ENCODE assay signal across 8 cellular contexts in genomic region chr17:47066841-47067682, GRCh38.
DNase-seq lines count a peak whose midpoint lies in the region; ATAC-seq and TF ChIP-seq lines count a peak whose summit lies in the region.

No MANE protein-coding gene starts in this region.

- H2AFZ ChIP-seq in HCT116 (ENCODE audit: low read depth, low read length, poor library complexity, severe bottlenecking): peak overlapping the region; percentile 83

- H3K27ac ChIP-seq in DOHH2 (ENCODE audit: low read depth, low read length) (peak overlapping the region; percentile 71), HCT116 (ENCODE audit: low read depth, low read length) (peak overlapping the region; percentile 90), thymus (ENCODE audit: low read depth) (peak overlapping the region; percentile 99)

- H3K9me2 ChIP-seq in DOHH2 (replicated peaks; ENCODE audit: control insufficient read depth, low read length): no peaks in the 10 kb centered on the region
- no peaks in the 10 kb centered on the region for H3K9me2 ChIP-seq in HCT116 (ENCODE audit: insufficient read depth)

- H3K27me3 Mint-ChIP-seq in activated naive CD8-positive, alpha-beta T cell: no peaks in the 10 kb centered on the region
- no peaks in the 10 kb centered on the region for H3K27me3 Mint-ChIP-seq in osteocyte (ENCODE audit: unreplicated experiment)

- peak; percentile 86 for TF ChIP-seq POLR2A in HCT116 (IDR thresholded peaks at IDR 0.05; ENCODE audit: borderline replicate concordance, extremely low read depth, insufficient read depth, insufficient read length)

- peak overlapping the region; percentile 89 for H3K9ac ChIP-seq in HCT116 (ENCODE audit: low read length)

- intact Hi-C loops in HCT116 (cut with micrococcal nuclease): no loop called here
- intact Hi-C loops in Right ventricle myocardium inferior (cut with DNase I): loop anchor here (10.0 kb wide), 1 partner anchor 62 kb away; no protein-coding TSS in a partner anchor

- peaks cover 7% of the 10 kb centered on the region for H3K36me3 Mint-ChIP-seq in activated naive CD8-positive, alpha-beta T cell
- H3K36me3 Mint-ChIP-seq in osteocyte (ENCODE audit: unreplicated experiment): peaks cover 4% of the 10 kb centered on the region

- peaks cover 18% of the 10 kb centered on the region for H3K36me3 ChIP-seq in DOHH2 (ENCODE audit: control insufficient read depth, low read length)
- H3K36me3 ChIP-seq in HCT116 (ENCODE audit: control insufficient read depth in 1 of 2, insufficient read depth in 2 of 2, low read length in 2 of 2): no peaks in the 10 kb centered on the region; a peak in 2 of 4 replicates
- peaks cover 8% of the 10 kb centered on the region for H3K36me3 ChIP-seq in thymus (ENCODE audit: control insufficient read depth, insufficient read depth)

- peak overlapping the region; percentile 96 for H3K27ac Mint-ChIP-seq in activated naive CD8-positive, alpha-beta T cell
- H3K27ac Mint-ChIP-seq in osteocyte (ENCODE audit: unreplicated experiment): peak overlapping the region; percentile 92

- peaks cover 32% of the 10 kb centered on the region for H3K4me1 Mint-ChIP-seq in activated naive CD8-positive, alpha-beta T cell (ENCODE audit: low read depth)
- H3K4me1 Mint-ChIP-seq in osteocyte (ENCODE audit: unreplicated experiment): peaks cover 18% of the 10 kb centered on the region

- RAD21 ChIA-PET in HCT116 (lab: Charles Lee; ENCODE audit: low non-redundant PET in 1 of 2, low total read pairs in 2 of 2, uncharacterized antibody in 2 of 2, unreplicated experiment in 2 of 2): no interaction called here

- peak; percentile 93 for DNase-seq in HCT116 (ENCODE audit: low read depth, low spot score)
- peak; percentile 72 for DNase-seq in NCI-H1105 treated with DMSO at 0.1 percent for 48 hours (lab: John Stamatoyannopoulos, UW)
- DNase-seq in SKM-1 (lab: John Stamatoyannopoulos, UW; ENCODE audit: unreplicated experiment): peak; percentile 59
- peak; percentile 87 for DNase-seq in Right ventricle myocardium inferior (ENCODE audit: missing footprints)
- DNase-seq in osteocyte (ENCODE audit: extremely low spot score, unreplicated experiment): peak; percentile 87

- TF ChIP-seq CTCF in DOHH2 (IDR thresholded peaks at IDR 0.05; ENCODE audit: low read depth, low read length, poor library complexity, severe bottlenecking): peak; percentile 45
- no peak for TF ChIP-seq CTCF in HCT116 (IDR thresholded peaks at IDR 0.05 in 2 of 3, conservative IDR thresholded peaks at IDR 0.05 in 1 of 3; ENCODE audit: borderline replicate concordance in 1 of 3, insufficient read depth in 1 of 3, low read depth in 2 of 3, low read length in 2 of 3)
- TF ChIP-seq CTCF in osteocyte (IDR thresholded peaks at IDR 0.05): peak; percentile 20

- peak overlapping the region; percentile 97 for H3K4me3 ChIP-seq in DOHH2 (ENCODE audit: low read length)
- H3K4me3 ChIP-seq in HCT116 (replicated peaks in 1 of 2; ENCODE audit: low read depth in 1 of 2, low read length in 2 of 2): peak overlapping the region; percentile 83 to 84
- H3K4me3 ChIP-seq in thymus (ENCODE audit: low read length): peak overlapping the region; percentile 79

- CTCF ChIA-PET in HCT116 (lab: Charles Lee): no interaction called here

- peak overlapping the region; percentile 88 for H3K4me3 Mint-ChIP-seq in activated naive CD8-positive, alpha-beta T cell
- peak overlapping the region; percentile 91 for H3K4me3 Mint-ChIP-seq in osteocyte (ENCODE audit: unreplicated experiment)

- H4K20me1 ChIP-seq in DOHH2 (ENCODE audit: control insufficient read depth, insufficient read depth, low read depth, low read length) (no peaks in the 10 kb centered on the region), HCT116 (ENCODE audit: insufficient read depth) (no peaks in the 10 kb centered on the region)

- H3K4me1 ChIP-seq in DOHH2 (ENCODE audit: control insufficient read depth, low read length) (peaks cover 34% of the 10 kb centered on the region), HCT116 (ENCODE audit: control insufficient read depth in 1 of 2, insufficient read depth in 2 of 2, low read length in 2 of 2) (peaks cover 22 to 37% of the 10 kb centered on the region in 2 experiments), thymus (ENCODE audit: control insufficient read depth, insufficient read depth, low read length) (peaks cover 4% of the 10 kb centered on the region)

- H3K9me3 ChIP-seq in DOHH2 (ENCODE audit: control insufficient read depth, insufficient read depth, low read length) (no peaks in the 10 kb centered on the region), HCT116 (ENCODE audit: control insufficient read depth in 1 of 2, insufficient read depth in 1 of 2, low read depth in 1 of 2, low read length in 2 of 2) (no peaks in the 10 kb centered on the region), thymus (ENCODE audit: control insufficient read depth) (no peaks in the 10 kb centered on the region)

- 5% methylated on average over 18 of the region's 18 CpGs for WGBS in thymus

- ATAC-seq in HCT116 (peak; percentile 85), Right ventricle myocardium inferior (peak; percentile 98)

- POLR2A ChIA-PET in HCT116 (lab: Charles Lee): interaction anchor here (0.6 kb wide), 1 partner anchor 341 kb away, joined by 4 read pairs; no protein-coding TSS in a partner anchor

- peaks cover 16% of the 10 kb centered on the region for H3F3A ChIP-seq in DOHH2 (ENCODE audit: control insufficient read depth, insufficient read depth)

- H3K79me2 ChIP-seq in DOHH2 (ENCODE audit: control insufficient read depth, low read length): peaks cover 10% of the 10 kb centered on the region; the same call in 1 of the 2 replicates
- H3K79me2 ChIP-seq in HCT116 (ENCODE audit: insufficient read depth, low read length): peaks cover 4% of the 10 kb centered on the region; the same call in 1 of the 2 replicates

- no peaks in the 10 kb centered on the region for H3K9me3 Mint-ChIP-seq in activated naive CD8-positive, alpha-beta T cell (ENCODE audit: low read depth)
- peaks cover 4% of the 10 kb centered on the region for H3K9me3 Mint-ChIP-seq in osteocyte (ENCODE audit: unreplicated experiment)

- BruUV-seq in HCT116 (replicated peaks; lab: Mats Ljungman, UMichigan): TSS peak; percentile 70

- TF ChIP-seq RAD21 in HCT116 (IDR thresholded peaks at IDR 0.05; ENCODE audit: low read depth): no peak

- H3K27me3 ChIP-seq in DOHH2 (ENCODE audit: control insufficient read depth, low read length) (no peaks in the 10 kb centered on the region), HCT116 (ENCODE audit: insufficient read depth, low read length) (no peaks in the 10 kb centered on the region), thymus (ENCODE audit: control insufficient read depth, insufficient read depth) (no peaks in the 10 kb centered on the region)

- peak overlapping the region; percentile 79 for H3K4me2 ChIP-seq in DOHH2 (ENCODE audit: low read length)
- peak overlapping the region; percentile 80 for H3K4me2 ChIP-seq in HCT116 (ENCODE audit: low read length)

TF ChIP-seq in HCT116, 20 proteins besides CTCF, POLR2A, EP300 and RAD21 (continues in another document):
- TF ChIP-seq REST (IDR thresholded peaks at IDR 0.05; ENCODE audit: low read depth) (no peak), SRF (IDR thresholded peaks at IDR 0.05; ENCODE audit: low read depth) (0 out of 2 replicates have a peak, but pooled peaks have one; percentile 18), YY1 (IDR thresholded peaks at IDR 0.05; ENCODE audit: extremely low read depth, insufficient replicate concordance, low read depth, low read length) (peak; percentile 89), ZNF274 (IDR thresholded peaks at IDR 0.05; ENCODE audit: low read depth, low read length) (no peak), ZBTB33 (IDR thresholded peaks at IDR 0.05; ENCODE audit: extremely low read depth, insufficient replicate concordance, low read length) (peak; percentile 76), POLR2AphosphoS5 (IDR thresholded peaks at IDR 0.05; ENCODE audit: low read depth, low read length) (peak; percentile 98), FOSL1 (IDR thresholded peaks at IDR 0.05; ENCODE audit: low read depth) (no peak; the same call in 1 of the 2 replicates), TCF7L2 (IDR thresholded peaks at IDR 0.05; ENCODE audit: borderline replicate concordance, extremely low read depth, insufficient read depth, insufficient read length) (peak; percentile 71)

Comparison
In these comparisons a context has a peak if more than half of its experiments do, and no peak if none do; other contexts are left out.
1. Peak in every context shown above with its lines: DNase-seq, ATAC-seq, H3K4me3 ChIP-seq and H3K27ac ChIP-seq.
2. CTCF ChIP-seq: peak in DOHH2 (single experiment) and osteocyte (single experiment); none in HCT116 (0 of 3).